ENCODE assay signal across 8 cellular contexts in the genomic region with DNA sequence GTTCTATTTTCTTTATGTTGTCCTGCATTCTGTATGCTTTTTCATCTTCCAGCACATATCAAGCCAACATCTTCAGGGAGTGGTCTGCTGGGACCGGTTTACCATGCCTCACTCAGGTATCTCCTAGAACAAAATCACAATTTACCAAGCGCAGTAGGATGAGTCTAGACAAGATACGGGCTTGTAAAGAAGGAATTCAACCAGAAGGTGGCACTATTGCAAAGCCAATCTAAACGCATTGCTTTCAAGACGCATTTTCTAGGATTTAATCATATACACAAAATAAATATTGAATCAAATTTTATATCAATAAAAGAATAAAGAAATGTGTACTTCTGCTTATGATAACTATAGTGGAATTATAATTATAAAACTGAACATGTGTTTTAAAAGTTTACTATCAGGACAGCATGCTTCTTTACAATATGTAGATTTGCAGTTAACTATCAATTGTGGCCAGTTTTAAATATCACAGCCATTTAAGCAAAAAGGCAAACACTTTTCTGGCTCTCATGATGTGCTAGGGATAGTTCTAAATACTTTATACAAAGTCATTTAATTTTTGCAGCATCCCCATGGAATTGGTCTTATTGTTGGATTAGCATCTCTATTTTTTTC. TPM values are rescaled to one million over a fixed set of nuclear protein-coding genes. Genes with fewer than 3 reads are reported as not detected.
DNase-seq lines count a peak whose midpoint lies in the region; ATAC-seq lines count a peak whose summit lies in the region.

No MANE protein-coding gene starts in this region.

- DNase-seq in Caki2 (ENCODE audit: low read depth) (peak; percentile 14), NCI-H226 (peak; percentile 8), glomerular visceral epithelial cell (ENCODE audit: extremely low spot score) (peak; percentile 56), pons (ENCODE audit: low spot score) (peak; percentile 87)
- peak; percentile 66 for DNase-seq in activated CD8-positive, alpha-beta T cell treated with anti-CD3 and anti-CD28 coated beads, Interleukin-2, amount 10 ng/mL, durations not matched to agents 7 days and 5 days

- H3K36me3 Mint-ChIP-seq in activated CD8-positive, alpha-beta T cell treated with anti-CD3 and anti-CD28 coated beads, Interleukin-2, amount 10 ng/mL, durations not matched to agents 7 days and 5 days (ENCODE audit: low read depth), result no peaks in the 10 kb centered on the region

- CTCF ChIA-PET in activated CD8-positive, alpha-beta T cell treated with anti-CD3 and anti-CD28 coated beads, Interleukin-2, amount 10 ng/mL, durations not matched to agents 7 days and 5 days (lab: Charles Lee), result interaction anchor here (0.6 to 5.5 kb wide), 20 partner anchors 10 to 290 kb away, joined by 3 to 50 read pairs (median 4); partner anchors contain the start of genes BIVM, ERCC5 and POGLUT2

- in situ Hi-C loops in Caki2 (cut with HindIII; ENCODE audit: low pct_unique_long_range_greater_than_20kb, low sequenced_read_pairs), result no loop called here

- H3K4me1 Mint-ChIP-seq in activated CD8-positive, alpha-beta T cell treated with anti-CD3 and anti-CD28 coated beads, Interleukin-2, amount 10 ng/mL, durations not matched to agents 7 days and 5 days (ENCODE audit: low read depth), result peaks cover 21% of the 10 kb centered on the region

- H3K27me3 Mint-ChIP-seq in activated CD8-positive, alpha-beta T cell treated with anti-CD3 and anti-CD28 coated beads, Interleukin-2, amount 10 ng/mL, durations not matched to agents 7 days and 5 days (ENCODE audit: low read depth), result peaks cover 8% of the 10 kb centered on the region

- H3K27ac Mint-ChIP-seq in activated CD8-positive, alpha-beta T cell treated with anti-CD3 and anti-CD28 coated beads, Interleukin-2, amount 10 ng/mL, durations not matched to agents 7 days and 5 days, result no peak overlapping the region

- peaks cover 8% of the 10 kb centered on the region for H3K9me3 Mint-ChIP-seq in activated CD8-positive, alpha-beta T cell treated with anti-CD3 and anti-CD28 coated beads, Interleukin-2, amount 10 ng/mL, durations not matched to agents 7 days and 5 days (ENCODE audit: insufficient read depth)

- ATAC-seq in GM18868 (IDR thresholded peaks at IDR 0.05; ENCODE audit: unreplicated experiment) (peak; percentile 65), HG03135 (IDR thresholded peaks at IDR 0.05; ENCODE audit: unreplicated experiment) (peak; percentile 48), HG02840 (IDR thresholded peaks at IDR 0.05; ENCODE audit: low FRiP score, unreplicated experiment) (no peak)
- peak; percentile 81 for ATAC-seq in activated CD8-positive, alpha-beta T cell treated with anti-CD3 and anti-CD28 coated beads, Interleukin-2, amount 10 ng/mL, durations not matched to agents 7 days and 5 days

- H3K4me3 Mint-ChIP-seq in activated CD8-positive, alpha-beta T cell treated with anti-CD3 and anti-CD28 coated beads, Interleukin-2, amount 10 ng/mL, durations not matched to agents 7 days and 5 days, result no peak overlapping the region

- POLR2A ChIA-PET in activated CD8-positive, alpha-beta T cell treated with anti-CD3 and anti-CD28 coated beads, Interleukin-2, amount 10 ng/mL, durations not matched to agents 7 days and 5 days (lab: Charles Lee), result interaction anchor here (1.0 to 2.6 kb wide), 4 partner anchors 15 to 265 kb away, joined by 3 to 9 read pairs (median 5); partner anchors contain the start of gene ERCC5

RNA-seq across cellular contexts. Expression of gene TPP2, which starts 16.1 kb away (rescaled TPM):
- 18.7 and 19.5 TPM in 2 replicates for total RNA-seq in Caki2 (2014; rRNA removed; shearing (Covaris generic); ENCODE audit: low replicate concordance)
- 10 to 100 TPM; 77.8 to 85.4 TPM for total RNA-seq in activated CD8-positive, alpha-beta T cell treated with anti-CD3 and anti-CD28 coated beads, Interleukin-2, amount 10 ng/mL, durations not matched to agents 7 days and 5 days

Comparison
In these comparisons a context has a peak if more than half of its experiments do, and no peak if none do; other contexts are left out.
1. DNase-seq: peak in every context shown above with its lines; median percentile 87 in pons; 66 in activated CD8-positive, alpha-beta T cell treated with anti-CD3 and anti-CD28 coated beads, Interleukin-2, amount 10 ng/mL, durations not matched to agents 7 days and 5 days; 56 in glomerular visceral epithelial cell; 14 in Caki2; 8 in NCI-H226.